ENCODE assay signal across 11 cellular contexts in genomic region chr22:42617155-42617983, GRCh38. TPM values are rescaled to one million over a fixed set of nuclear protein-coding genes. Genes with fewer than 3 reads are reported as not detected.
A peak's percentile ranks its signal among the peaks of the same experiment; 100 is the strongest.
DNase-seq lines count a peak whose midpoint lies in the region; ATAC-seq and TF ChIP-seq lines count a peak whose summit lies in the region.
"Had no signal": no experiment of that assay in that cellular context is flagged by ENCODE, and none has a peak within 500 bp of the region (broad histone marks: within the 10 kb centered on the region; RNA-seq: fewer than 3 reads in every experiment).

No MANE protein-coding gene starts in this region.

- CTCF ChIA-PET in CD4-positive, alpha-beta memory T cell (lab: Charles Lee; ENCODE audit: partially characterized antibody) = no interaction called here
- CTCF ChIA-PET in IMR-90 (lab: Yijun Ruan, JAX) = no interaction called here

- no peak overlapping the region for H3K18ac ChIP-seq in IMR-90 (ENCODE audit: low read depth, low read length)

- intact Hi-C loops in CD4-positive, alpha-beta memory T cell (cut with micrococcal nuclease) = loop anchor here (10.0 kb wide), 3 partner anchors 397 to 543 kb away; partner anchors contain the start of genes NAGA, PACSIN2, PHETA2 and SMDT1
- intact Hi-C loops in IMR-90 (cut with micrococcal nuclease) (no loop called here), ovary (cut with DNase I) (loop anchor here in 2 of 4 donors (10.0 kb wide), 2 partner anchors 83 to 103 kb away; partner anchors contain the start of gene RRP7A (in 1 of the 2))
- intact Hi-C loops in dendritic cell treated with granulocyte-macrophage colony-stimulating factor and Interleukin-4, amounts not matched to agents 40 ng/mL and 50 ng/mL, for 4 days (cut with micrococcal nuclease) = no loop called here

- in situ Hi-C loops in IMR-90 (cut with MboI; ENCODE audit: low sequenced_read_pairs) = no loop called here

- H2BK5ac ChIP-seq in IMR-90 (ENCODE audit: low read depth, low read length, poor library complexity, severe bottlenecking) = no peak overlapping the region

- H2AFZ ChIP-seq in IMR-90 (replicated peaks; ENCODE audit: low read length, poor library complexity) = no peak overlapping the region

- no peaks in the 10 kb centered on the region for H3K36me3 ChIP-seq in CD4-positive, alpha-beta memory T cell (ENCODE audit: insufficient read depth, low read length)
- H3K36me3 ChIP-seq in IMR-90 (ENCODE audit: control insufficient read depth, insufficient read depth, low read length) = peaks cover 14% of the 10 kb centered on the region; the same call in 1 of the 2 replicates
- H3K36me3 ChIP-seq in ovary = no peaks in the 10 kb centered on the region

- no peak overlapping the region for H3K56ac ChIP-seq in IMR-90 (ENCODE audit: extremely low read depth, insufficient read depth, low read length)

- peak overlapping the region in 6 of 7 donors; percentile 24 to 100 (median 58) for H3K27ac Mint-ChIP-seq in CD4-positive, alpha-beta memory T cell
- H3K27ac Mint-ChIP-seq in dendritic cell treated with granulocyte-macrophage colony-stimulating factor and Interleukin-4, amounts not matched to agents 40 ng/mL and 50 ng/mL, for 4 days = peak overlapping the region; percentile 50

- no peak for ATAC-seq in IMR-90 (ENCODE audit: low read depth)
- no peak for ATAC-seq in GM19023 (IDR thresholded peaks at IDR 0.05; ENCODE audit: unreplicated experiment)
- no peak for ATAC-seq in GM21367 (IDR thresholded peaks at IDR 0.05; ENCODE audit: unreplicated experiment)

- H3K36me3 Mint-ChIP-seq in CD4-positive, alpha-beta memory T cell = peaks cover 4 to 27% of the 10 kb centered on the region in 2 donors
- H3K36me3 Mint-ChIP-seq in dendritic cell treated with granulocyte-macrophage colony-stimulating factor and Interleukin-4, amounts not matched to agents 40 ng/mL and 50 ng/mL, for 4 days (ENCODE audit: low read depth) = peaks cover 63% of the 10 kb centered on the region

- no peaks in the 10 kb centered on the region for H3K9me3 ChIP-seq in CD4-positive, alpha-beta memory T cell (ENCODE audit: control insufficient read depth in 1 of 2, low read length in 2 of 2)
- H3K9me3 ChIP-seq in IMR-90 (ENCODE audit: control insufficient read depth, insufficient read depth, low read length) (no peaks in the 10 kb centered on the region), ovary (no peaks in the 10 kb centered on the region)

- no peak overlapping the region for H3K4me2 ChIP-seq in IMR-90 (ENCODE audit: low read depth, low read length)

- dilution Hi-C loops in IMR-90 (cut with HindIII; ENCODE audit: low sequenced_read_pairs, unreplicated experiment) = no loop called here

- peak overlapping the region in 2 of 8 donors; percentile 17 to 79 for H3K4me3 Mint-ChIP-seq in CD4-positive, alpha-beta memory T cell
- H3K4me3 Mint-ChIP-seq in dendritic cell treated with granulocyte-macrophage colony-stimulating factor and Interleukin-4, amounts not matched to agents 40 ng/mL and 50 ng/mL, for 4 days = no peak overlapping the region

- no peaks in the 10 kb centered on the region for H3K27me3 ChIP-seq in CD4-positive, alpha-beta memory T cell (ENCODE audit: insufficient read depth, low read length)
- H3K27me3 ChIP-seq in IMR-90 (ENCODE audit: control insufficient read depth, insufficient read depth, low read length) = no peaks in the 10 kb centered on the region
- H3K27me3 ChIP-seq in ovary = no peaks in the 10 kb centered on the region

- H4K91ac ChIP-seq in IMR-90 (ENCODE audit: insufficient read depth, low read depth, low read length) = no peak overlapping the region

- H3K79me1 ChIP-seq in IMR-90 (ENCODE audit: low read depth in 1 of 2, low read length in 2 of 2) = peaks cover 4 to 36% of the 10 kb centered on the region in 2 experiments; a peak in 3 of 4 replicates

- peak overlapping the region; percentile 23 for H2AK9ac ChIP-seq in IMR-90 (replicated peaks; ENCODE audit: low read depth, low read length, poor library complexity)

- H3K14ac ChIP-seq in IMR-90 (replicated peaks; ENCODE audit: low read depth, low read length) = 0 out of 2 replicates have a peak overlapping the region, but pooled peaks have one; percentile 37

- no peak for DNase-seq in CD4-positive, alpha-beta memory T cell
- DNase-seq in IMR-90 = no peak
- DNase-seq in ovary = no peak
- DNase-seq in NCI-H2107 treated with DMSO at 0.1 percent for 48 hours (lab: John Stamatoyannopoulos, UW; ENCODE audit: unreplicated experiment) = no peak
- DNase-seq in NCI-H2227 treated with DMSO at 0.1 percent for 48 hours (lab: John Stamatoyannopoulos, UW) = no peak
- DNase-seq: activated T-cell treated with anti-CD3 and anti-CD28 coated beads, Interleukin-2, amount 50 U/mL, for 48 hours; NCI-H1694 treated with DMSO at 0.1 percent for 48 hours; T-helper 9 cell had no signal

- BruUV-seq in IMR-90 (replicated peaks; lab: Mats Ljungman, UMichigan) = no TSS peak

- peaks cover 21 to 48% (median 30%) of the 10 kb centered on the region in 4 donors for H3K4me1 Mint-ChIP-seq in CD4-positive, alpha-beta memory T cell
- peaks cover 52% of the 10 kb centered on the region for H3K4me1 Mint-ChIP-seq in dendritic cell treated with granulocyte-macrophage colony-stimulating factor and Interleukin-4, amounts not matched to agents 40 ng/mL and 50 ng/mL, for 4 days (ENCODE audit: low read depth)

- H4K8ac ChIP-seq in IMR-90 (ENCODE audit: low read depth in 2 of 2, low read length in 2 of 2) = peak overlapping the region in 1 of 2 experiments; percentile 24; a peak in 1 of 4 replicates

- peaks cover 26% of the 10 kb centered on the region for H3K4me1 ChIP-seq in CD4-positive, alpha-beta memory T cell (ENCODE audit: insufficient read depth, low read length)
- H3K4me1 ChIP-seq in IMR-90 (ENCODE audit: control insufficient read depth, insufficient read depth, low read length) (peaks cover 17% of the 10 kb centered on the region), ovary (ENCODE audit: insufficient read depth) (peaks cover 2% of the 10 kb centered on the region)

- TF ChIP-seq RAD21 in IMR-90 (IDR thresholded peaks at IDR 0.05; ENCODE audit: low read length) = no peak

- no peak for TF ChIP-seq CTCF in IMR-90 (conservative IDR thresholded peaks at IDR 0.05; ENCODE audit: low read depth, low read length)
- TF ChIP-seq CTCF in ovary (IDR thresholded peaks at IDR 0.05) = no peak

- no peak overlapping the region for H4K5ac ChIP-seq in IMR-90 (ENCODE audit: low read depth, low read length)

- peaks cover 0 to 5% (median 0%) of the 10 kb centered on the region in 8 donors for H3K9me3 Mint-ChIP-seq in CD4-positive, alpha-beta memory T cell
- H3K9me3 Mint-ChIP-seq in dendritic cell treated with granulocyte-macrophage colony-stimulating factor and Interleukin-4, amounts not matched to agents 40 ng/mL and 50 ng/mL, for 4 days = no peaks in the 10 kb centered on the region

- WGBS in IMR-90 (ENCODE audit: extremely low coverage in 2 of 2, insufficient read length in 1 of 2), 2 experiments = 49% methylated on average over 8 of the region's 20 CpGs; no CpG with 5 or more reads in 1 of the 2 experiments
- 36 to 54% (median 44%) methylated on average over 20 of the region's 20 CpGs for WGBS in ovary, 3 donors

- no peak overlapping the region; the same call in 1 of the 2 replicates for H2AK5ac ChIP-seq in IMR-90 (ENCODE audit: low read depth, low read length)

- no peak overlapping the region for H3K4ac ChIP-seq in IMR-90 (ENCODE audit: low read depth, low read length)

- H2BK20ac ChIP-seq in IMR-90 (ENCODE audit: low read depth, low read length) = no peak overlapping the region

- H2BK15ac ChIP-seq in IMR-90 (ENCODE audit: low read depth, low read length) = no peak overlapping the region

- no peak overlapping the region for H3K23ac ChIP-seq in IMR-90 (ENCODE audit: low read depth, low read length)

- H2BK120ac ChIP-seq in IMR-90 (ENCODE audit: low read depth, low read length) = no peak overlapping the region

- POLR2A ChIA-PET in CD4-positive, alpha-beta memory T cell (lab: Charles Lee; ENCODE audit: partially characterized antibody) = interaction anchor here (0.9 to 1.0 kb wide), 2 partner anchors 67 to 397 kb away, joined by 3 read pairs; no protein-coding TSS in a partner anchor
- POLR2A ChIA-PET in IMR-90 (lab: Charles Lee; ENCODE audit: unreplicated experiment) = no interaction called here

- peaks cover 21% of the 10 kb centered on the region for H3K9me1 ChIP-seq in IMR-90 (ENCODE audit: insufficient read depth, low read length)

- no peak overlapping the region for H3K27ac ChIP-seq in CD4-positive, alpha-beta memory T cell (ENCODE audit: low read depth, low read length)
- H3K27ac ChIP-seq in IMR-90 (ENCODE audit: insufficient read depth, low read length) (no peak overlapping the region), ovary (peak overlapping the region; percentile 24 to 61)

- TF ChIP-seq EP300 in ovary (IDR thresholded peaks at IDR 0.05) = no peak

- TF ChIP-seq POLR2A in IMR-90 (IDR thresholded peaks at IDR 0.05; ENCODE audit: low read depth, low read length) = no peak
- no peak for TF ChIP-seq POLR2A in ovary (IDR thresholded peaks at IDR 0.05)

- H3K4me3 ChIP-seq in CD4-positive, alpha-beta memory T cell (ENCODE audit: low read length in 2 of 2) = no peak overlapping the region
- H3K4me3 ChIP-seq in IMR-90 (ENCODE audit: insufficient read depth, low read depth, low read length) (no peak overlapping the region), ovary (no peak overlapping the region)

- no peaks in the 10 kb centered on the region for H3K27me3 Mint-ChIP-seq in CD4-positive, alpha-beta memory T cell
- no peaks in the 10 kb centered on the region for H3K27me3 Mint-ChIP-seq in dendritic cell treated with granulocyte-macrophage colony-stimulating factor and Interleukin-4, amounts not matched to agents 40 ng/mL and 50 ng/mL, for 4 days

- H4K20me1 ChIP-seq in IMR-90 (ENCODE audit: insufficient read depth, low read length) = peaks cover 40% of the 10 kb centered on the region

- H3K9ac ChIP-seq in IMR-90 (ENCODE audit: low read depth, low read length) = no peak overlapping the region

RNA-seq across cellular contexts. Expression of gene POLDIP3, which starts 2.7 kb away (rescaled TPM):
- total RNA-seq in CD4-positive, alpha-beta memory T cell = 10 to 100 TPM; 80.6 to 82.3 TPM
- 10 to 100 TPM; 66.1 to 74.9 TPM for polyA plus RNA-seq in CD4-positive, alpha-beta memory T cell
- total RNA-seq in IMR-90 (2012; rRNA removed) (28.1 and 33.9 TPM in 2 replicates), ovary (100 to 1,000 TPM in 5 of 7 donors, 10 to 100 TPM in 2; 44.0 to 133 (median 103) TPM)
- polyA plus RNA-seq in IMR-90 (2012; rRNA removed) (43.6 and 45.4 TPM in 2 replicates), ovary (100 to 1,000 TPM in 1 of 2 donors, 10 to 100 TPM in 1; 69.1 to 125 TPM)
- polyA plus RNA-seq in IMR-90 (2012; cell fraction: cytosol; rRNA removed) = 23.9 and 40.0 TPM in 2 replicates
- polyA plus RNA-seq in IMR-90 (2012; cell fraction: nucleus; rRNA removed; ENCODE audit: low replicate concordance) = 29.6 and 46.7 TPM in 2 replicates

RNA-seq across cellular contexts. Expression of gene ATP5MGL, which starts 23.0 kb away (rescaled TPM):
- 1 to 10 TPM; 1.9 to 2.1 TPM for total RNA-seq in CD4-positive, alpha-beta memory T cell
- polyA plus RNA-seq in CD4-positive, alpha-beta memory T cell = under 1 TPM in 1 of 2 donors, not detected in 1; 0.78 TPM
- total RNA-seq in IMR-90 (2012; rRNA removed) = 0.18 TPM in 1 of 2 replicates, not detected in the other
- polyA plus RNA-seq in IMR-90 (2012; rRNA removed) = not detected in 2 replicates
- polyA plus RNA-seq in IMR-90 (2012; cell fraction: cytosol; rRNA removed) = not detected in 2 replicates
- polyA plus RNA-seq in IMR-90 (2012; cell fraction: nucleus; rRNA removed; ENCODE audit: low replicate concordance) = 0.10 TPM in 1 of 2 replicates, not detected in the other
- total RNA-seq in ovary = under 1 TPM in 5 of 7 donors, not detected in 2; 0.30 to 0.91 (median 0.54) TPM
- not detected for polyA plus RNA-seq in ovary

RNA-seq across cellular contexts. Expression of gene CYB5R3, which starts 31.8 kb away (rescaled TPM):
- 10 to 100 TPM; 42.7 to 43.2 TPM for total RNA-seq in CD4-positive, alpha-beta memory T cell
- polyA plus RNA-seq in CD4-positive, alpha-beta memory T cell = 10 to 100 TPM; 46.4 to 91.1 TPM
- total RNA-seq in IMR-90 (2012; rRNA removed) = 37.5 and 44.1 TPM in 2 replicates
- polyA plus RNA-seq in IMR-90 (2012; rRNA removed) = 362 and 405 TPM in 2 replicates
- 217 and 450 TPM in 2 replicates for polyA plus RNA-seq in IMR-90 (2012; cell fraction: cytosol; rRNA removed)
- polyA plus RNA-seq in IMR-90 (2012; cell fraction: nucleus; rRNA removed; ENCODE audit: low replicate concordance) = 98.1 and 215 TPM in 2 replicates
- total RNA-seq in ovary = 100 to 1,000 TPM in 5 of 7 donors, 10 to 100 TPM in 2; 56.9 to 279 (median 228) TPM
- 100 to 1,000 TPM; 224 to 231 TPM for polyA plus RNA-seq in ovary

Comparison
In these comparisons a context has a peak if more than half of its experiments do, and no peak if none do; other contexts are left out.
1. H3K27ac ChIP-seq: peak in ovary (2 of 2); none in CD4-positive, alpha-beta memory T cell (single experiment) and IMR-90 (single experiment).